ENCODE assay signal across 9 cellular contexts in the genomic region with DNA sequence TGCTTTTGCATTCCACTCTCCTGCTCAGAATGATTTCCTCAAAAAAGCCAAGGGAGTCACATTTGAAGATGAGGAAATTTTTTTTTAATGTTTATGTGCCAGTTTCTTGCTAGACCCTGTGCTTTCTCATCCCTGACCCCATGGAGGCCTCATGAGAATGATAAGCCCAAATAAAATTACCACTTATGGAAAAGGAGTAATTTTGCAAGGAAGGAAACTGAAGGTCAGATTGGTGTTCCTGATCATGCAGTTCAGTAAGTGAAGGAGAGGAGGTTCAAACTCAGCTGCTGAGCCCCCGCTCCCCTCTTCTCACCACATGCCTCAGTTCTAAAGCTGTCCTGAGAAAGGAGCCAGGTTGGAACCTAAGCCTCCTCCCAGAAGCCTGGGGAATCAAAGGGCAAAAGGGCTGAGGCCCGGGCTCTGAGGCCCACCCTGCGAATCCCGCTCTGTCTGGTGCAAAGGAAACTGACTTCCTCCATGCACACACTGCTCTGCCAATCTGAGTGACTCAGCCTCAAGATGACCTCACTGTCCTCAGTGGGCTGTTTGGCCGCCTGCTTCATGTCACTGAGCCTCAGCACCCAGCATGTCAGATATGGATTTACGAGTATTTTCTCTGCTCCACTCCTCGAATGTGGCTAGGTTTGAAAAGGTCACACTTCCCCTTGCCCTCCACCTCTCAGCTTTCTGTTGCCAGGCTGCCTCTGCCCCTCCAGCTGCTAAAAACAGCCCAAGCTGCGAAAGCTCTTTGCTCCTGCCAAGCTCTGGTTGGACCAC. TPM values are rescaled to one million over a fixed set of nuclear protein-coding genes. Genes with fewer than 3 reads are reported as not detected.
DNase-seq lines count a peak whose midpoint lies in the region; ATAC-seq and TF ChIP-seq lines count a peak whose summit lies in the region.
"Had no signal": no experiment of that assay in that cellular context is flagged by ENCODE, and none has a peak within 500 bp of the region (broad histone marks: within the 10 kb centered on the region; RNA-seq: fewer than 3 reads in every experiment).

No MANE protein-coding gene starts in this region.

- TF ChIP-seq CTCF in AG04450 (IDR thresholded peaks at IDR 0.05; ENCODE audit: low read depth, low read length) (no peak), brain microvascular endothelial cell (IDR thresholded peaks at IDR 0.05; ENCODE audit: low read depth, low read length, missing control alignments) (no peak), kidney epithelial cell (IDR thresholded peaks at IDR 0.05; ENCODE audit: insufficient read depth, low read length, poor library complexity, severe bottlenecking) (no peak)

- no peaks in the 10 kb centered on the region for H3K36me3 ChIP-seq in brain microvascular endothelial cell (replicated peaks)
- H3K36me3 ChIP-seq in kidney epithelial cell (ENCODE audit: control insufficient read depth, insufficient read depth, low read length): no peaks in the 10 kb centered on the region

- H3K4me3 ChIP-seq in AG04450 (ENCODE audit: low read depth, low read length) (no peak overlapping the region), brain microvascular endothelial cell (ENCODE audit: low read depth, low read length) (no peak overlapping the region), kidney epithelial cell (ENCODE audit: low read depth, low read length) (no peak overlapping the region)

- no peaks in the 10 kb centered on the region for H3K9me3 ChIP-seq in AG04450 (ENCODE audit: control insufficient read depth, insufficient read depth, low read length)

- H3K27ac ChIP-seq in AG04450 (ENCODE audit: low read depth, low read length) (peak overlapping the region; percentile 98), brain microvascular endothelial cell (peak overlapping the region; percentile 86)

- H3K27me3 ChIP-seq in AG04450 (ENCODE audit: control insufficient read depth, insufficient read depth, low read length) (no peaks in the 10 kb centered on the region), brain microvascular endothelial cell (replicated peaks) (no peaks in the 10 kb centered on the region), kidney epithelial cell (ENCODE audit: control insufficient read depth, insufficient read depth, low read length) (no peaks in the 10 kb centered on the region)

- peak; percentile 77 for ATAC-seq in stimulated activated naive CD8-positive, alpha-beta T cell treated with anti-CD3 and anti-CD28 coated beads, Interleukin-15, Interleukin-2, amounts not matched to agents 100 U/mL and 50 U/mL, for 24 hours
- ATAC-seq in HG03039 (IDR thresholded peaks at IDR 0.05; ENCODE audit: unreplicated experiment): no peak
- ATAC-seq in GM19397 (IDR thresholded peaks at IDR 0.05; ENCODE audit: unreplicated experiment): no peak

- in situ Hi-C loops in brain microvascular endothelial cell (cut with HindIII; ENCODE audit: low pct_ligation_motif_present, low sequenced_read_pairs): no loop called here

- CTCF ChIA-PET in AG04450 (lab: Charles Lee): interaction anchor here (1.4 to 1.9 kb wide), 2 partner anchors 11 to 216 kb away, joined by 5 to 14 read pairs; no protein-coding TSS in a partner anchor

- DNase-seq in AG04450 (ENCODE audit: low read depth, low spot score): peak; percentile 46
- peak; percentile 87 for DNase-seq in LHCN-M2 (ENCODE audit: low read depth)
- peak; percentile 81 for DNase-seq in brain microvascular endothelial cell
- peak; percentile 62 for DNase-seq in kidney epithelial cell (ENCODE audit: low read depth)
- peak; percentile 16 for DNase-seq in stimulated activated naive CD8-positive, alpha-beta T cell treated with anti-CD3 and anti-CD28 coated beads, Interleukin-15, Interleukin-2, amounts not matched to agents 100 U/mL and 50 U/mL, for 24 hours
- DNase-seq in NCI-H1092 treated with DMSO at 0.1 percent for 48 hours (lab: John Stamatoyannopoulos, UW): no peak
- DNase-seq: activated T-cell treated with anti-CD3 and anti-CD28 coated beads, Interleukin-2, amount 50 U/mL, for 4 hours had no signal

- POLR2A ChIA-PET in AG04450 (lab: Yijun Ruan, JAX): interaction anchor here (0.7 kb wide), 1 partner anchor 24 kb away, joined by 4 read pairs; no protein-coding TSS in a partner anchor

RNA-seq across cellular contexts. Expression of a gene that starts 56.9 kb away (rescaled TPM):
- polyA plus RNA-seq in AG04450 (2011; rRNA removed): 89.6 and 90.4 TPM in 2 replicates
- 265 and 295 TPM in 2 replicates for polyA minus RNA-seq in AG04450 (2011; rRNA and poly(A)+ RNA removed)
- total RNA-seq in LHCN-M2 (2014; rRNA removed): 46.1 and 47.5 TPM in 2 replicates
- polyA plus RNA-seq in LHCN-M2 (2012): 106 TPM
- total RNA-seq in kidney epithelial cell: 536 and 566 TPM in 2 replicates

Comparison
In these comparisons a context has a peak if more than half of its experiments do, and no peak if none do; other contexts are left out.
1. RNA of a gene that starts 56.9 kb away (total RNA-seq): 536 to 566 TPM in kidney epithelial cell; 46.1 to 47.5 TPM in LHCN-M2; every median in the first group is over 10 times any median in the second.